33 cellular contexts compared by ENCODE assay signal in genomic region chr14:93799617-93800016, GRCh38. TPM values are rescaled to one million over a fixed set of nuclear protein-coding genes. Genes with fewer than 3 reads are reported as not detected.
"Had no signal": no experiment of that assay in that cellular context is flagged by ENCODE, and none has a peak within 500 bp of the region (broad histone marks: within the 10 kb centered on the region; RNA-seq: fewer than 3 reads in every experiment).

No MANE protein-coding gene starts in this region.

- H3K4me1 Mint-ChIP-seq: activated CD4-positive, alpha-beta T cell treated with anti-CD3 and anti-CD28 coated beads, Interleukin-2, amount 10 ng/mL, durations not matched to agents 24 days and 14 days; activated CD8-positive, alpha-beta memory T cell treated with anti-CD3 and anti-CD28 coated beads, Interleukin-2, amount 10 ng/mL, durations not matched to agents 7 days and 5 days; naive B cell had no signal

- H3K4me3 ChIP-seq: body of pancreas, gastrocnemius medialis, mucosa of descending colon, pancreas, psoas muscle, thyroid gland had no signal

- H3K9me3 ChIP-seq: body of pancreas, gastrocnemius medialis, mucosa of descending colon, pancreas, psoas muscle, thyroid gland had no signal

- H3K4me3 Mint-ChIP-seq: activated CD4-positive, alpha-beta T cell treated with anti-CD3 and anti-CD28 coated beads, Interleukin-2, amount 10 ng/mL, durations not matched to agents 24 days and 14 days; activated CD8-positive, alpha-beta memory T cell treated with anti-CD3 and anti-CD28 coated beads, Interleukin-2, amount 10 ng/mL, durations not matched to agents 7 days and 5 days; activated CD8-positive, alpha-beta T cell treated with anti-CD3 and anti-CD28 coated beads, Interleukin-2, amount 10 ng/mL, durations not matched to agents 7 days and 5 days; activated naive CD8-positive, alpha-beta T cell; activated T-cell treated with anti-CD3 and anti-CD28 coated beads, Interleukin-2, amount 50 U/mL, for 72 hours; naive B cell; T-helper 17 cell had no signal

- H3K36me3 Mint-ChIP-seq: activated CD8-positive, alpha-beta memory T cell treated with anti-CD3 and anti-CD28 coated beads, Interleukin-2, amount 10 ng/mL, durations not matched to agents 7 days and 5 days; activated naive CD8-positive, alpha-beta T cell; naive B cell had no signal

- H3K27ac ChIP-seq: body of pancreas, epithelial cell of prostate, gastrocnemius medialis, pancreas, psoas muscle, thyroid gland had no signal

- FAIRE-seq: colon, endometrium, keratinocyte, pancreas had no signal

- H3K36me3 ChIP-seq: gastrocnemius medialis, pancreas, thyroid gland had no signal

- H3K9me3 Mint-ChIP-seq: activated CD4-positive, alpha-beta T cell treated with anti-CD3 and anti-CD28 coated beads, Interleukin-2, amount 10 ng/mL, durations not matched to agents 24 days and 14 days; activated T-cell treated with anti-CD3 and anti-CD28 coated beads, Interleukin-2, amount 50 U/mL, for 72 hours; naive B cell had no signal

- H3K4me1 ChIP-seq: body of pancreas, gastrocnemius medialis, pancreas, psoas muscle, thyroid gland had no signal

- DNase-seq: activated CD4-positive, alpha-beta T cell treated with anti-CD3 and anti-CD28 coated beads, Interleukin-2, amount 10 ng/mL, durations not matched to agents 24 days and 14 days; activated CD4-positive, CD25-positive, alpha-beta regulatory T cell treated with anti-CD3 and anti-CD28 coated beads, Interleukin-2, amount 50 U/mL, for 72 hours; activated CD8-positive, alpha-beta memory T cell treated with anti-CD3 and anti-CD28 coated beads, Interleukin-2, amount 10 ng/mL, durations not matched to agents 7 days and 5 days; activated CD8-positive, alpha-beta T cell treated with anti-CD3 and anti-CD28 coated beads, Interleukin-2, amount 10 ng/mL, durations not matched to agents 7 days and 5 days; activated naive CD4-positive, alpha-beta T cell treated with Interleukin-2 at 50 U/mL for 16 hours; activated T-cell treated with anti-CD3 and anti-CD28 coated beads, Interleukin-2, amount 50 U/mL, for 72 hours; anterior cingulate cortex; body of pancreas; effector CD8-positive, alpha-beta T cell; gastrocnemius medialis; hippocampal formation; left cardiac atrium; left ventricle myocardium superior; mucosa of descending colon; naive B cell; nucleus accumbens; pancreas; psoas muscle; right cardiac atrium; stimulated activated CD4-positive, alpha-beta T cell treated with anti-CD3 and anti-CD28 coated beads, Interleukin-4, amount 100 ng/mL, for 1 hour; stimulated activated naive CD8-positive, alpha-beta T cell treated with anti-CD3 and anti-CD28 coated beads, Interleukin-15, Interleukin-2, amounts not matched to agents 100 U/mL and 50 U/mL, for 24 hours; substantia nigra; T-helper 17 cell; T1000; thyroid gland had no signal

- H3K27me3 ChIP-seq: body of pancreas, pancreas, thyroid gland had no signal

- H3K27ac Mint-ChIP-seq: activated CD4-positive, alpha-beta T cell treated with anti-CD3 and anti-CD28 coated beads, Interleukin-2, amount 10 ng/mL, durations not matched to agents 24 days and 14 days; activated CD8-positive, alpha-beta memory T cell treated with anti-CD3 and anti-CD28 coated beads, Interleukin-2, amount 10 ng/mL, durations not matched to agents 7 days and 5 days; activated CD8-positive, alpha-beta T cell treated with anti-CD3 and anti-CD28 coated beads, Interleukin-2, amount 10 ng/mL, durations not matched to agents 7 days and 5 days; activated naive CD8-positive, alpha-beta T cell; activated T-cell treated with anti-CD3 and anti-CD28 coated beads, Interleukin-2, amount 50 U/mL, for 72 hours; naive B cell; T-helper 17 cell had no signal

RNA-seq across cellular contexts. Expression of gene PRIMA1, which starts 11.3 kb away (rescaled TPM):
- total RNA-seq: activated CD4-positive, alpha-beta T cell treated with anti-CD3 and anti-CD28 coated beads, Interleukin-2, amount 10 ng/mL, durations not matched to agents 24 days and 14 days; activated CD8-positive, alpha-beta memory T cell treated with anti-CD3 and anti-CD28 coated beads, Interleukin-2, amount 10 ng/mL, durations not matched to agents 7 days and 5 days; activated CD8-positive, alpha-beta T cell treated with anti-CD3 and anti-CD28 coated beads, Interleukin-2, amount 10 ng/mL, durations not matched to agents 7 days and 5 days; activated T-cell treated with anti-CD3 and anti-CD28 coated beads, Interleukin-2, amount 50 U/mL, for 72 hours; dermis microvascular lymphatic vessel endothelial cell; lung microvascular endothelial cell; T-helper 17 cell had no signal
- polyA plus RNA-seq: keratinocyte, neural cell had no signal
